ENCODE assay signal across 1 cellular context in the genomic region with DNA sequence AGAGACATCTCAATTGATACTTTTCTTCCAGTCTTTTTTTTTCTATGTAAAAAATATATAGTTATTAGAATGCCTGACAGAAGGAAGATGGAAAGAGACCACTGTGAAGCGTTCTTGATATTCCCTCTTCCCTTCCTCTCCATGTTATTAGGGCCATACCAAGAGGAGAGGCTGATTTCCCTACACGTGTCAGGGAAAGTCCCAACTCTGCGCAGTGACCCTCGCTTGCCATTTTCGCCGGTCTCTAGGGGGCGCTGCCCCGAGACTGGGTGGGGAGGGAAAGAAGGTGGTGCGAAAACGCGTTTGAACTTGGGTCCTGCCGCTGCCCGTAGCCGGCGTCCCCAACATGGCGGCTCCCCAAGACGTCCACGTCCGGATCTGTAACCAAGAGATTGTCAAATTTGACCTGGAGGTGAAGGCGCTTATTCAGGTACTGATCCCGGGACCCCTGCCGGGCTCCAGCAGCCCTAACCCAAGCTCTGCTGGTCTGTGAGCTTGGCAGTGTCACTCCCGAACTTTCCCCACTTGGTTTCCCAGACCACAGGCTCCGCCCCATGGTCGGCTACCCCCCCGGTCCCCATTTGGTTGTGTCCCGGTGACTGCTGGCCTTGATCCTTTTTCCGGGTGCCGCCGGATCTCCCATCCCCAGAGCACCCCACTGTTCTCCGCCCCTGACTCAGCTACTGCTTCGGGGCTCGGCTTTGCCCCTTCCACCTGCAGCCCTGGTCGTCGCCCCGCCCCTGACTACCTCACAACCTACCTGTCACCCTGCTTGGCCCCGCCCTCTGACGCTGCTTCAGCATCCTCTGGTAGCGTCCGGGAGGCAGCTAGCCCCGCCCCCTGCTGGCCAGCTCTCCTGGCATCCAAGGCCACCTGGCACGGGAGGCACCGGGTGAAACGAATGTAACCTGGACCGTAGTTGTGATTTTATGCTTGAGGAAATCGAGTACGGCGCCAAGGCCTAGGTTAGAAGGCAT.
A peak's percentile ranks its signal among the peaks of the same experiment; 100 is the strongest.
TF ChIP-seq lines count a peak whose summit lies in the region.

A gene with protein sequence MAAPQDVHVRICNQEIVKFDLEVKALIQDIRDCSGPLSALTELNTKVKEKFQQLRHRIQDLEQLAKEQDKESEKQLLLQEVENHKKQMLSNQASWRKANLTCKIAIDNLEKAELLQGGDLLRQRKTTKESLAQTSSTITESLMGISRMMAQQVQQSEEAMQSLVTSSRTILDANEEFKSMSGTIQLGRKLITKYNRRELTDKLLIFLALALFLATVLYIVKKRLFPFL (plus strand): TSS at position 332 of the 977 bp plus-strand sequence. CDS start 15 bp downstream, at position 347.

TF ChIP-seq in HepG2, 621 proteins besides CTCF, POLR2A, EP300 and RAD21 (continued from another document and continues in another):
- TF ChIP-seq, protein P1, sequence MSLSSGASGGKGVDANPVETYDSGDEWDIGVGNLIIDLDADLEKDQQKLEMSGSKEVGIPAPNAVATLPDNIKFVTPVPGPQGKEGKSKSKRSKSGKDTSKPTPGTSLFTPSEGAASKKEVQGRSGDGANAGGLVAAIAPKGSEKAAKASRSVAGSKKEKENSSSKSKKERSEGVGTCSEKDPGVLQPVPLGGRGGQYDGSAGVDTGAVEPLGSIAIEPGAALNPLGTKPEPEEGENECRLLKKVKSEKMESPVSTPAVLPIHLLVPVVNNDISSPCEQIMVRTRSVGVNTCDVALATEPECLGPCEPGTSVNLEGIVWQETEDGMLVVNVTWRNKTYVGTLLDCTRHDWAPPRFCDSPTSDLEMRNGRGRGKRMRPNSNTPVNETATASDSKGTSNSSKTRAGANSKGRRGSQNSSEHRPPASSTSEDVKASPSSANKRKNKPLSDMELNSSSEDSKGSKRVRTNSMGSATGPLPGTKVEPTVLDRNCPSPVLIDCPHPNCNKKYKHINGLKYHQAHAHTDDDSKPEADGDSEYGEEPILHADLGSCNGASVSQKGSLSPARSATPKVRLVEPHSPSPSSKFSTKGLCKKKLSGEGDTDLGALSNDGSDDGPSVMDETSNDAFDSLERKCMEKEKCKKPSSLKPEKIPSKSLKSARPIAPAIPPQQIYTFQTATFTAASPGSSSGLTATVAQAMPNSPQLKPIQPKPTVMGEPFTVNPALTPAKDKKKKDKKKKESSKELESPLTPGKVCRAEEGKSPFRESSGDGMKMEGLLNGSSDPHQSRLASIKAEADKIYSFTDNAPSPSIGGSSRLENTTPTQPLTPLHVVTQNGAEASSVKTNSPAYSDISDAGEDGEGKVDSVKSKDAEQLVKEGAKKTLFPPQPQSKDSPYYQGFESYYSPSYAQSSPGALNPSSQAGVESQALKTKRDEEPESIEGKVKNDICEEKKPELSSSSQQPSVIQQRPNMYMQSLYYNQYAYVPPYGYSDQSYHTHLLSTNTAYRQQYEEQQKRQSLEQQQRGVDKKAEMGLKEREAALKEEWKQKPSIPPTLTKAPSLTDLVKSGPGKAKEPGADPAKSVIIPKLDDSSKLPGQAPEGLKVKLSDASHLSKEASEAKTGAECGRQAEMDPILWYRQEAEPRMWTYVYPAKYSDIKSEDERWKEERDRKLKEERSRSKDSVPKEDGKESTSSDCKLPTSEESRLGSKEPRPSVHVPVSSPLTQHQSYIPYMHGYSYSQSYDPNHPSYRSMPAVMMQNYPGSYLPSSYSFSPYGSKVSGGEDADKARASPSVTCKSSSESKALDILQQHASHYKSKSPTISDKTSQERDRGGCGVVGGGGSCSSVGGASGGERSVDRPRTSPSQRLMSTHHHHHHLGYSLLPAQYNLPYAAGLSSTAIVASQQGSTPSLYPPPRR (CRISPR knock-in tag; IDR thresholded peaks at IDR 0.05; ENCODE audit: borderline replicate concordance), result no peak
- TF ChIP-seq ZNF549 (CRISPR knock-in tag; IDR thresholded peaks at IDR 0.05), result no peak
- TF ChIP-seq ZNF557 (CRISPR knock-in tag; IDR thresholded peaks at IDR 0.05), result no peak
- TF ChIP-seq SMAD9 (CRISPR knock-in tag; IDR thresholded peaks at IDR 0.05), result no peak
- no peak; the same call in 1 of the 2 replicates for TF ChIP-seq WIZ (CRISPR knock-in tag; IDR thresholded peaks at IDR 0.05)
- TF ChIP-seq, protein P2, sequence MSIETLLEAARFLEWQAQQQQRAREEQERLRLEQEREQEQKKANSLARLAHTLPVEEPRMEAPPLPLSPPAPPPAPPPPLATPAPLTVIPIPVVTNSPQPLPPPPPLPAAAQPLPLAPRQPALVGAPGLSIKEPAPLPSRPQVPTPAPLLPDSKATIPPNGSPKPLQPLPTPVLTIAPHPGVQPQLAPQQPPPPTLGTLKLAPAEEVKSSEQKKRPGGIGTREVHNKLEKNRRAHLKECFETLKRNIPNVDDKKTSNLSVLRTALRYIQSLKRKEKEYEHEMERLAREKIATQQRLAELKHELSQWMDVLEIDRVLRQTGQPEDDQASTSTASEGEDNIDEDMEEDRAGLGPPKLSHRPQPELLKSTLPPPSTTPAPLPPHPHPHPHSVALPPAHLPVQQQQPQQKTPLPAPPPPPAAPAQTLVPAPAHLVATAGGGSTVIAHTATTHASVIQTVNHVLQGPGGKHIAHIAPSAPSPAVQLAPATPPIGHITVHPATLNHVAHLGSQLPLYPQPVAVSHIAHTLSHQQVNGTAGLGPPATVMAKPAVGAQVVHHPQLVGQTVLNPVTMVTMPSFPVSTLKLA (IDR thresholded peaks at IDR 0.05), result no peak; the same call in 1 of the 2 replicates
- TF ChIP-seq ZKSCAN8 (CRISPR knock-in tag; IDR thresholded peaks at IDR 0.05; ENCODE audit: borderline replicate concordance), result peak; percentile 60
- no peak; the same call in 1 of the 2 replicates for TF ChIP-seq ZNF317 (CRISPR knock-in tag; IDR thresholded peaks at IDR 0.05)
- peak; percentile 85 for TF ChIP-seq GATAD2A (CRISPR knock-in tag; IDR thresholded peaks at IDR 0.05)
- TF ChIP-seq ZNF138 (CRISPR knock-in tag; IDR thresholded peaks at IDR 0.05; ENCODE audit: low read depth), result no peak
- TF ChIP-seq ZNF878 (CRISPR knock-in tag; IDR thresholded peaks at IDR 0.05), result no peak
- no peak for TF ChIP-seq TCF12 (IDR thresholded peaks at IDR 0.05)
- TF ChIP-seq TCF12 (CRISPR knock-in tag; IDR thresholded peaks at IDR 0.05), result 0 out of 2 replicates have a peak, but pooled peaks have one; percentile 37
- TF ChIP-seq HOXA3 (CRISPR knock-in tag; IDR thresholded peaks at IDR 0.05), result peak; percentile 99
- no peak for TF ChIP-seq ZNF629 (CRISPR knock-in tag; conservative IDR thresholded peaks at IDR 0.05)
- TF ChIP-seq ZKSCAN5 (CRISPR knock-in tag; IDR thresholded peaks at IDR 0.05), result no peak; the same call in 1 of the 2 replicates
- TF ChIP-seq SMAD1 (CRISPR knock-in tag; IDR thresholded peaks at IDR 0.05; ENCODE audit: borderline replicate concordance, low read depth), result peak; percentile 54; the same call in 1 of the 2 replicates
- no peak for TF ChIP-seq MBD4 (IDR thresholded peaks at IDR 0.05; ENCODE audit: borderline replicate concordance, low read length)
- peak; percentile 94 for TF ChIP-seq U2AF1 (optimal IDR thresholded peaks at IDR 0.05; ENCODE audit: low read depth, low read length)
- no peak for TF ChIP-seq ZSCAN25 (CRISPR knock-in tag; IDR thresholded peaks at IDR 0.05)
- TF ChIP-seq ZNF460 (CRISPR knock-in tag; IDR thresholded peaks at IDR 0.05; ENCODE audit: borderline replicate concordance), result no peak; the same call in 1 of the 2 replicates
- peak; percentile 44 for TF ChIP-seq HNRNPLL (IDR thresholded peaks at IDR 0.05; ENCODE audit: low read depth, low read length, poor library complexity, severe bottlenecking)
- peak; percentile 81; the same call in 1 of the 2 replicates for TF ChIP-seq ZNF431 (CRISPR knock-in tag; IDR thresholded peaks at IDR 0.05; ENCODE audit: borderline replicate concordance, low read depth)
- TF ChIP-seq SIN3A (IDR thresholded peaks at IDR 0.05; ENCODE audit: borderline replicate concordance, low read depth, low read length), result no peak; the same call in 1 of the 2 replicates
- TF ChIP-seq, protein P3, sequence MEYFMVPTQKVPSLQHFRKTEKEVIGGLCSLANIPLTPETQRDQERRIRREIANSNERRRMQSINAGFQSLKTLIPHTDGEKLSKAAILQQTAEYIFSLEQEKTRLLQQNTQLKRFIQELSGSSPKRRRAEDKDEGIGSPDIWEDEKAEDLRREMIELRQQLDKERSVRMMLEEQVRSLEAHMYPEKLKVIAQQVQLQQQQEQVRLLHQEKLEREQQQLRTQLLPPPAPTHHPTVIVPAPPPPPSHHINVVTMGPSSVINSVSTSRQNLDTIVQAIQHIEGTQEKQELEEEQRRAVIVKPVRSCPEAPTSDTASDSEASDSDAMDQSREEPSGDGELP (IDR thresholded peaks at IDR 0.05; ENCODE audit: borderline replicate concordance, low read depth), result 0 out of 2 replicates have a peak, but pooled peaks have one; percentile 17
- no peak for TF ChIP-seq ZNF672 (CRISPR knock-in tag; IDR thresholded peaks at IDR 0.05)
- TF ChIP-seq, protein P4, sequence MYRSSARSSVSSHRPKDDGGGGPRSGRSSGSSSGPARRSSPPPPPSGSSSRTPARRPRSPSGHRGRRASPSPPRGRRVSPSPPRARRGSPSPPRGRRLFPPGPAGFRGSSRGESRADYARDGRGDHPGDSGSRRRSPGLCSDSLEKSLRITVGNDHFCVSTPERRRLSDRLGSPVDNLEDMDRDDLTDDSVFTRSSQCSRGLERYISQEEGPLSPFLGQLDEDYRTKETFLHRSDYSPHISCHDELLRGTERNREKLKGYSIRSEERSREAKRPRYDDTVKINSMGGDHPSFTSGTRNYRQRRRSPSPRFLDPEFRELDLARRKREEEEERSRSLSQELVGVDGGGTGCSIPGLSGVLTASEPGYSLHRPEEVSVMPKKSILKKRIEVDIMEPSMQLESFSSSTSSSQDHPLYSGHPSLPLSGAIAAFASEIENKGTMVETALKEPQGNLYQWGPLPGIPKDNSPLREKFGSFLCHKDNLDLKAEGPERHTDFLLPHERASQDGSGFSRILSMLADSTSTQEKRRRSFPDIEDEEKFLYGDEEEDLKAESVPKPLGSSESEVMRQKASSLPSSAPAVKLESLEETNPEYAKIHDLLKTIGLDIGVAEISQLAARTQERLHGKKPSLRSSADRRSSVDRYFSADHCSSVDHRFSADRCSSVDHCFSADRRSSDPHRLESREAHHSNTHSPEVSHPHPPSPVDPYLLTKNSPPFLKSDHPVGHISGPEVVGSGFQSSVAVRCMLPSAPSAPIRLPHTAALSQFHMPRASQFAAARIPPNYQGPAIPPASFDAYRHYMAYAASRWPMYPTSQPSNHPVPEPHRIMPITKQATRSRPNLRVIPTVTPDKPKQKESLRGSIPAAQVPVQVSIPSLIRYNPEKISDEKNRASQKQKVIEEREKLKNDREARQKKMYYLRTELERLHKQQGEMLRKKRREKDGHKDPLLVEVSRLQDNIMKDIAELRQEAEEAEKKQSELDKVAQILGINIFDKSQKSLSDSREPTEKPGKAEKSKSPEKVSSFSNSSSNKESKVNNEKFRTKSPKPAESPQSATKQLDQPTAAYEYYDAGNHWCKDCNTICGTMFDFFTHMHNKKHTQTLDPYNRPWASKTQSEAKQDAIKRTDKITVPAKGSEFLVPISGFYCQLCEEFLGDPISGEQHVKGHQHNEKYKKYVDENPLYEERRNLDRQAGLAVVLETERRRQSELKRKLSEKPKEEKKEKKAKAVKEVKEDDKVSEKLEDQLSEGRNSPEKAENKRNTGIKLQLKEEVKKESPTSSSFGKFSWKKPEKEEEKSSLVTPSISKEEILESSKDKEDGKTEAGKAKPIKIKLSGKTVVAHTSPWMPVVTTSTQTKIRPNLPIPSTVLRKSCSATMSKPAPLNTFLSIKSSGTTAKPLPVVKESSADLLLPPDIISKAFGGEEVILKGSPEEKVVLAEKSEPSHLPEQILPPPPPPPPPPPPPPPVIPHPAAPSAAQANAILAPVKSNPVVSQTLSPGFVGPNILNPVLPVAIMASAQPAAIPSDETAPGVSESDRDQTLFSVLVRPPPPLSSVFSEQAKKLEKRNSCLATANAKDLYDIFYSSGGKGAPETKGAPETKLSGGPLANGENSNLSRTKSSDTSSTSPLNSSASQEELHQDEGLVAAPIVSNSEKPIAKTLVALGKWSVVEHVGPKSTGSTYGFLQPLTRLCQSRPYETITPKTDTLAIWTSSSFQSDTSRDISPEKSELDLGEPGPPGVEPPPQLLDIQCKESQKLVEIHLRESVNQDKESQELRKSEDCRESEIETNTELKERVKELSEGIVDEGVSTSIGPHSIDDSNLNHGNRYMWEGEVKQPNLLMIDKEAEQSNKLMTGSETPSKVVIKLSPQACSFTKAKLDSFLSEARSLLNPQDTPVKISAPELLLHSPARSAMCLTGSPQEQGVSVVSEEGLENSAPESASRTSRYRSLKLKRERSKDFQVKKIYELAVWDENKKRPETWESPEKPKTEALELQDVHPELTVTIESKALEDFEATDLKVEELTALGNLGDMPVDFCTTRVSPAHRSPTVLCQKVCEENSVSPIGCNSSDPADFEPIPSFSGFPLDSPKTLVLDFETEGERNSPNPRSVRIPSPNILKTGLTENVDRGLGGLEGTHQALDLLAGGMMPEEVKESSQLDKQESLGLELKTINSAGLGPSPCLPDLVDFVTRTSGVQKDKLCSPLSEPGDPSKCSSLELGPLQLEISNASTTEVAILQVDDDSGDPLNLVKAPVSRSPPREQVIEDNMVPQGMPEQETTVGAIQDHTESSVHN (CRISPR knock-in tag; IDR thresholded peaks at IDR 0.05), result no peak
- TF ChIP-seq TRIM24 (CRISPR knock-in tag; IDR thresholded peaks at IDR 0.05), result no peak
- TF ChIP-seq DNMT3B (CRISPR knock-in tag; conservative IDR thresholded peaks at IDR 0.05), result no peak
- peak; percentile 91 for TF ChIP-seq SAP130 (CRISPR knock-in tag; IDR thresholded peaks at IDR 0.05; ENCODE audit: low read depth)
- TF ChIP-seq, protein P5, sequence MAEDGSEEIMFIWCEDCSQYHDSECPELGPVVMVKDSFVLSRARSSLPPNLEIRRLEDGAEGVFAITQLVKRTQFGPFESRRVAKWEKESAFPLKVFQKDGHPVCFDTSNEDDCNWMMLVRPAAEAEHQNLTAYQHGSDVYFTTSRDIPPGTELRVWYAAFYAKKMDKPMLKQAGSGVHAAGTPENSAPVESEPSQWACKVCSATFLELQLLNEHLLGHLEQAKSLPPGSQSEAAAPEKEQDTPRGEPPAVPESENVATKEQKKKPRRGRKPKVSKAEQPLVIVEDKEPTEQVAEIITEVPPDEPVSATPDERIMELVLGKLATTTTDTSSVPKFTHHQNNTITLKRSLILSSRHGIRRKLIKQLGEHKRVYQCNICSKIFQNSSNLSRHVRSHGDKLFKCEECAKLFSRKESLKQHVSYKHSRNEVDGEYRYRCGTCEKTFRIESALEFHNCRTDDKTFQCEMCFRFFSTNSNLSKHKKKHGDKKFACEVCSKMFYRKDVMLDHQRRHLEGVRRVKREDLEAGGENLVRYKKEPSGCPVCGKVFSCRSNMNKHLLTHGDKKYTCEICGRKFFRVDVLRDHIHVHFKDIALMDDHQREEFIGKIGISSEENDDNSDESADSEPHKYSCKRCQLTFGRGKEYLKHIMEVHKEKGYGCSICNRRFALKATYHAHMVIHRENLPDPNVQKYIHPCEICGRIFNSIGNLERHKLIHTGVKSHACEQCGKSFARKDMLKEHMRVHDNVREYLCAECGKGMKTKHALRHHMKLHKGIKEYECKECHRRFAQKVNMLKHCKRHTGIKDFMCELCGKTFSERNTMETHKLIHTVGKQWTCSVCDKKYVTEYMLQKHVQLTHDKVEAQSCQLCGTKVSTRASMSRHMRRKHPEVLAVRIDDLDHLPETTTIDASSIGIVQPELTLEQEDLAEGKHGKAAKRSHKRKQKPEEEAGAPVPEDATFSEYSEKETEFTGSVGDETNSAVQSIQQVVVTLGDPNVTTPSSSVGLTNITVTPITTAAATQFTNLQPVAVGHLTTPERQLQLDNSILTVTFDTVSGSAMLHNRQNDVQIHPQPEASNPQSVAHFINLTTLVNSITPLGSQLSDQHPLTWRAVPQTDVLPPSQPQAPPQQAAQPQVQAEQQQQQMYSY (CRISPR knock-in tag; IDR thresholded peaks at IDR 0.05), result no peak
- no peak for TF ChIP-seq XBP1 (CRISPR knock-in tag; IDR thresholded peaks at IDR 0.05)
- TF ChIP-seq ARNT (IDR thresholded peaks at IDR 0.05), result no peak
- no peak for TF ChIP-seq HMG20A (CRISPR knock-in tag; IDR thresholded peaks at IDR 0.05; ENCODE audit: borderline replicate concordance)
- peak; percentile 99 for TF ChIP-seq YY1 (IDR thresholded peaks at IDR 0.05; ENCODE audit: insufficient read depth, insufficient replicate concordance, low read depth, low read length)
- peak; percentile 85 for TF ChIP-seq FOXK1 (CRISPR knock-in tag; IDR thresholded peaks at IDR 0.05; ENCODE audit: borderline replicate concordance, low read depth)
